ENCODE assay signal across 28 cellular contexts in the genomic region with DNA sequence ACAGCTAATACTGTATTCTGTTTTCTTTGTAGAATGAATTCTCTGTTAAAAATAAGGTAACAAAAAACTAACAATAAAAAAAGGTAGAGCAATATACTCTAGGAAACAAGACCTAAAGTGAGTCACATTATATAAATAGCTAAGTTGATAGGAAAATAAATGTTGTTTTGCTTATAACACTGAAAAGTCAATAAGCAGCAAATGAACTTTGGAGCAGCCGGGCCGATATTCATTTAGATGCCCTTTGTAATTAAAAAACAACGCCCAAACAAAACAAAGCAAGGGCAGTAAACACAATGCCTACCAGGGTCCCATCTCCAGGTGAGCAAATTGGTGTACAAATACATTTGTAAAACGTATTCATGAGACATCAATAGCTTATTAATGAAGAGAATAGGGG.
"Had no signal": no experiment of that assay in that cellular context is flagged by ENCODE, and none has a peak within 500 bp of the region (broad histone marks: within the 10 kb centered on the region; RNA-seq: fewer than 3 reads in every experiment).

No MANE protein-coding gene starts in this region.

- H3K27me3 ChIP-seq: esophagus squamous epithelium, heart right ventricle, neural progenitor cell, right atrium auricular region, suprapubic skin, transverse colon, vagina had no signal

- H3K27ac Mint-ChIP-seq: mesothelial cell of epicardium; naive thymus-derived CD4-positive, alpha-beta T cell; nephron; neural progenitor cell had no signal

- ATAC-seq: heart right ventricle; left cardiac atrium; lower lobe of right lung; naive thymus-derived CD4-positive, alpha-beta T cell; stimulated activated naive CD8-positive, alpha-beta T cell treated with anti-CD3 and anti-CD28 coated beads, Interleukin-15, amount 100 ng/mL, for 72 hours had no signal

- H3K36me3 Mint-ChIP-seq: mesothelial cell of epicardium, neural progenitor cell had no signal

- H2AFZ ChIP-seq: neural progenitor cell had no signal

- H3K4me3 ChIP-seq: coronary artery, esophagus squamous epithelium, heart right ventricle, left ventricle myocardium inferior, lower lobe of right lung, neural progenitor cell, prostate gland, right atrium auricular region, skin epidermis, suprapubic skin, transverse colon, vagina had no signal

- H3K9ac ChIP-seq: neural progenitor cell had no signal

- H3K4me2 ChIP-seq: neural progenitor cell had no signal

- H3K4me3 Mint-ChIP-seq: mesothelial cell of epicardium; naive thymus-derived CD4-positive, alpha-beta T cell; nephron; neural progenitor cell; stimulated activated naive CD8-positive, alpha-beta T cell treated with anti-CD3 and anti-CD28 coated beads, Interleukin-15, amount 100 ng/mL, for 72 hours had no signal

- H3K36me3 ChIP-seq: esophagus squamous epithelium, heart right ventricle, left ventricle myocardium inferior, lower lobe of right lung, neural progenitor cell, prostate gland, right atrium auricular region, suprapubic skin, transverse colon, vagina had no signal

- H3K4me1 Mint-ChIP-seq: mesothelial cell of epicardium, nephron, neural progenitor cell had no signal

- H3K9me3 Mint-ChIP-seq: nephron, neural progenitor cell had no signal

- H3K9me3 ChIP-seq: esophagus squamous epithelium, left ventricle myocardium inferior, lower lobe of right lung, prostate gland, right atrium auricular region, suprapubic skin, transverse colon, vagina had no signal

- DNase-seq: dermis blood vessel endothelial cell; effector memory CD4-positive, alpha-beta T cell; esophagus squamous epithelium; foreskin melanocyte; glutamatergic neuron; heart right ventricle; hippocampal formation; left cardiac atrium; left ventricle myocardium inferior; lower lobe of right lung; naive thymus-derived CD4-positive, alpha-beta T cell; nucleus accumbens; stimulated activated CD4-positive, alpha-beta T cell treated with anti-CD3 and anti-CD28 coated beads, Interleukin-15, amount 100 ng/mL, for 24 hours; stimulated activated CD4-positive, alpha-beta T cell treated with anti-CD3 and anti-CD28 coated beads, Interleukin-2, amount 100 ng/mL, for 48 hours; stimulated activated naive CD4-positive, alpha-beta T cell; stimulated activated naive CD8-positive, alpha-beta T cell treated with anti-CD3 and anti-CD28 coated beads, Interleukin-15, amount 100 ng/mL, for 72 hours; transverse colon had no signal

- H3K27ac ChIP-seq: coronary artery, esophagus squamous epithelium, heart right ventricle, left ventricle myocardium inferior, lower lobe of right lung, neural progenitor cell, prostate gland, right atrium auricular region, skin epidermis, suprapubic skin, transverse colon, vagina had no signal

- H3K4me1 ChIP-seq: esophagus squamous epithelium, heart right ventricle, left ventricle myocardium inferior, lower lobe of right lung, neural progenitor cell, prostate gland, right atrium auricular region, suprapubic skin, vagina had no signal

- FAIRE-seq: endothelial cell of umbilical vein, islet of Langerhans had no signal
